In genomic region chr3:184156522-184156955, GRCh38 we compare ENCODE assay signal across 8 cellular contexts. TPM values are rescaled to one million over a fixed set of nuclear protein-coding genes. Genes with fewer than 3 reads are reported as not detected.
A peak's percentile ranks its signal among the peaks of the same experiment; 100 is the strongest.
DNase-seq lines count a peak whose midpoint lies in the region; ATAC-seq and TF ChIP-seq lines count a peak whose summit lies in the region.

No MANE protein-coding gene starts in this region.

- H2BK12ac ChIP-seq in trophoblast cell (ENCODE audit: low read length): peak overlapping the region; percentile 7

- H3K27me3 ChIP-seq in adrenal gland (no peaks in the 10 kb centered on the region), left ventricle myocardium inferior (ENCODE audit: low read depth) (no peaks in the 10 kb centered on the region), trophoblast cell (ENCODE audit: insufficient read depth, low read length) (no peaks in the 10 kb centered on the region)

- ATAC-seq in GM18861 (IDR thresholded peaks at IDR 0.05; ENCODE audit: unreplicated experiment): no peak

- peak overlapping the region; percentile 96 for H3K9ac ChIP-seq in trophoblast cell (ENCODE audit: low read length)

- H3K23ac ChIP-seq in trophoblast cell (ENCODE audit: low read length): no peak overlapping the region

- H3K27ac ChIP-seq in adrenal gland: peak overlapping the region in 4 of 5 donors; percentile 76 to 95 (median 88)
- H3K27ac ChIP-seq in left ventricle myocardium inferior (replicated peaks): peak overlapping the region; percentile 95
- peak overlapping the region; percentile 97 for H3K27ac ChIP-seq in trophoblast cell (ENCODE audit: low read depth, low read length)

- peak overlapping the region; percentile 91 for H3K4ac ChIP-seq in trophoblast cell (ENCODE audit: low read depth, low read length)

- H4K12ac ChIP-seq in trophoblast cell (ENCODE audit: low read depth, low read length): peak overlapping the region; percentile 18

- H3K14ac ChIP-seq in trophoblast cell (ENCODE audit: low read length): peak overlapping the region; percentile 98

- peak overlapping the region; percentile 80 for H3K18ac ChIP-seq in trophoblast cell (ENCODE audit: low read length)

- H3K4me1 Mint-ChIP-seq in Calu3 (ENCODE audit: low read depth, unreplicated experiment) (peaks cover 28% of the 10 kb centered on the region), IgD-negative memory B cell (peaks cover 15 to 33% (median 29%) of the 10 kb centered on the region in 3 donors)

- TF ChIP-seq CTCF in Calu3 (IDR thresholded peaks at IDR 0.05; ENCODE audit: unreplicated experiment) (no peak), adrenal gland (IDR thresholded peaks at IDR 0.05) (no peak), left ventricle myocardium inferior (IDR thresholded peaks at IDR 0.05; ENCODE audit: borderline replicate concordance) (no peak)

- CTCF ChIA-PET in Calu3 (lab: Charles Lee): interaction anchor here (0.5 to 1.6 kb wide), 8 partner anchors 11 to 270 kb away, joined by 3 to 8 read pairs (median 4); partner anchors contain the start of gene EIF2B5

- peak overlapping the region; percentile 97 for H2BK120ac ChIP-seq in trophoblast cell (ENCODE audit: insufficient read depth, low read length, poor library complexity)

- H3K4me3 Mint-ChIP-seq in Calu3 (ENCODE audit: low read depth, unreplicated experiment) (peak overlapping the region; percentile 99), IgD-negative memory B cell (peak overlapping the region; percentile 85 to 97 (median 97))

- H3K9me3 ChIP-seq in adrenal gland (replicated peaks in 1 of 3): no peaks in the 10 kb centered on the region
- H3K9me3 ChIP-seq in left ventricle myocardium inferior (replicated peaks): no peaks in the 10 kb centered on the region
- H3K9me3 ChIP-seq in trophoblast cell (ENCODE audit: insufficient read depth, low read depth, low read length): no peaks in the 10 kb centered on the region

- H2AK5ac ChIP-seq in trophoblast cell (ENCODE audit: low read length): peak overlapping the region; percentile 1

- peak overlapping the region; percentile 95 for H4K8ac ChIP-seq in trophoblast cell (ENCODE audit: low read depth, low read length)

- H3K4me2 ChIP-seq in trophoblast cell (ENCODE audit: low read length): peak overlapping the region; percentile 87

- H2BK5ac ChIP-seq in trophoblast cell (ENCODE audit: low read depth, low read length, poor library complexity): peak overlapping the region; percentile 98

- H2AFZ ChIP-seq in trophoblast cell (ENCODE audit: insufficient read depth, low read length, poor library complexity): peak overlapping the region; percentile 40

- 0 to 2% (median 0%) methylated on average over 6 of the region's 6 CpGs; no CpG with 5 or more reads in 1 of the 4 donors for WGBS in adrenal gland, 4 donors
- WGBS in trophoblast cell (ENCODE audit: extremely low coverage, insufficient coverage, insufficient read length): no CpG with 5 or more reads among the region's 6 CpGs

- H3K27ac Mint-ChIP-seq in Calu3 (ENCODE audit: unreplicated experiment) (peak overlapping the region; percentile 90), IgD-negative memory B cell (peak overlapping the region in 2 of 3 donors; percentile 85 to 92)

- peaks cover 35% of the 10 kb centered on the region for H3K79me1 ChIP-seq in trophoblast cell (ENCODE audit: low read length)

- DNase-seq in Calu3 (peak; percentile 16), adrenal gland (peak; percentile 50 to 73 (median 58)), left ventricle myocardium inferior (peak; percentile 75), trophoblast cell (peak; percentile 20 to 27), NCI-H187 treated with DMSO at 0.1 percent for 48 hours (lab: John Stamatoyannopoulos, UW) (no peak), middle frontal gyrus (ENCODE audit: extremely low spot score, low spot score) (no peak)

- H3K36me3 ChIP-seq in adrenal gland (replicated peaks in 1 of 2) (no peaks in the 10 kb centered on the region), left ventricle myocardium inferior (no peaks in the 10 kb centered on the region), trophoblast cell (ENCODE audit: control insufficient read depth in 1 of 2, insufficient read depth in 2 of 2, low read length in 2 of 2) (peaks cover 0 to 4% of the 10 kb centered on the region in 2 experiments)

- H3K4me1 ChIP-seq in adrenal gland (replicated peaks in 1 of 2) (peaks cover 39 to 48% of the 10 kb centered on the region in 2 donors), left ventricle myocardium inferior (peaks cover 85% of the 10 kb centered on the region), trophoblast cell (ENCODE audit: control insufficient read depth in 1 of 2, insufficient read depth in 2 of 2, low read length in 2 of 2) (peaks cover 7 to 22% of the 10 kb centered on the region in 2 experiments)

- peaks cover 34% of the 10 kb centered on the region for H3K79me2 ChIP-seq in trophoblast cell (ENCODE audit: control insufficient read depth, insufficient read depth, low read length, poor library complexity)

- peak overlapping the region; percentile 72 to 98 (median 84) for H3K4me3 ChIP-seq in adrenal gland
- peak overlapping the region; percentile 99 for H3K4me3 ChIP-seq in left ventricle myocardium inferior
- peak overlapping the region; percentile 97 for H3K4me3 ChIP-seq in trophoblast cell (ENCODE audit: low read depth, low read length)

- peak overlapping the region; percentile 98 for H4K91ac ChIP-seq in trophoblast cell (ENCODE audit: low read depth, low read length)

- no peak for TF ChIP-seq POLR2A in adrenal gland (IDR thresholded peaks at IDR 0.05)

- intact Hi-C loops in Calu3 (cut with micrococcal nuclease; ENCODE audit: unreplicated experiment) (no loop called here), adrenal gland (cut with DNase I) (no loop called here), left ventricle myocardium inferior (cut with micrococcal nuclease) (no loop called here)

- H3K36me3 Mint-ChIP-seq in Calu3 (ENCODE audit: insufficient read depth, unreplicated experiment) (peaks cover 35% of the 10 kb centered on the region), IgD-negative memory B cell (peaks cover 2% of the 10 kb centered on the region)

- no TSS peak for BruUV-seq in Calu3 (replicated peaks; lab: Mats Ljungman, UMichigan)

- H3K27me3 Mint-ChIP-seq in Calu3 (ENCODE audit: unreplicated experiment) (no peaks in the 10 kb centered on the region), IgD-negative memory B cell (no peaks in the 10 kb centered on the region)

- H3K9me3 Mint-ChIP-seq in Calu3 (ENCODE audit: low read depth, unreplicated experiment) (no peaks in the 10 kb centered on the region), IgD-negative memory B cell (no peaks in the 10 kb centered on the region)

RNA-seq across cellular contexts. Expression of gene DVL3, which starts 1.4 kb away (rescaled TPM):
- total RNA-seq in Calu3 (2022): 105 and 106 TPM in 2 replicates
- polyA plus RNA-seq in IgD-negative memory B cell: 6.4 TPM
- 10 to 100 TPM; 39.4 to 94.1 (median 65.6) TPM for total RNA-seq in adrenal gland
- 10 to 100 TPM; 45.8 to 92.9 (median 69.8) TPM for polyA plus RNA-seq in adrenal gland
- 63.5 TPM for total RNA-seq in left ventricle myocardium inferior
- polyA plus RNA-seq in trophoblast cell (2013): 158 and 169 TPM in 2 replicates

RNA-seq across cellular contexts. Expression of gene AP2M1, which starts 18.1 kb away (rescaled TPM):
- total RNA-seq in Calu3 (2022): 394 and 401 TPM in 2 replicates
- polyA plus RNA-seq in IgD-negative memory B cell: 249 TPM
- total RNA-seq in adrenal gland: 100 to 1,000 TPM; 305 to 700 (median 595) TPM
- 100 to 1,000 TPM; 250 to 882 (median 362) TPM for polyA plus RNA-seq in adrenal gland
- 336 TPM for total RNA-seq in left ventricle myocardium inferior
- polyA plus RNA-seq in trophoblast cell (2013): 392 and 402 TPM in 2 replicates

RNA-seq across cellular contexts. Expression of gene EIF2B5, which starts 21.4 kb away (rescaled TPM):
- total RNA-seq in Calu3 (2022) (79.6 and 87.9 TPM in 2 replicates), adrenal gland (10 to 100 TPM; 19.1 to 44.2 (median 38.0) TPM), left ventricle myocardium inferior (32.1 TPM)
- polyA plus RNA-seq in IgD-negative memory B cell (44.5 TPM), adrenal gland (10 to 100 TPM; 45.9 to 56.1 (median 49.0) TPM)
- polyA plus RNA-seq in trophoblast cell (2013): 29.4 and 31.2 TPM in 2 replicates

RNA-seq across cellular contexts. Expression of gene ABCF3, which starts 29.5 kb away (rescaled TPM):
- total RNA-seq in Calu3 (2022) (114 and 116 TPM in 2 replicates), adrenal gland (100 to 1,000 TPM; 123 to 292 (median 182) TPM), left ventricle myocardium inferior (70.2 TPM)
- polyA plus RNA-seq in IgD-negative memory B cell (49.1 TPM), adrenal gland (100 to 1,000 TPM; 189 to 353 (median 289) TPM)
- polyA plus RNA-seq in trophoblast cell (2013): 31.9 and 32.0 TPM in 2 replicates

RNA-seq across cellular contexts. Expression of gene HTR3E, which starts 59.7 kb away (rescaled TPM):
- total RNA-seq in Calu3 (2022) (not detected in 2 replicates), adrenal gland (not detected), left ventricle myocardium inferior (not detected)
- polyA plus RNA-seq in IgD-negative memory B cell (not detected), adrenal gland (not detected)
- not detected in 2 replicates for polyA plus RNA-seq in trophoblast cell (2013)

Comparison
In these comparisons a context has a peak if more than half of its experiments do, and no peak if none do; other contexts are left out.
1. DNase-seq: peak in Calu3 (single experiment), adrenal gland (7 of 7), left ventricle myocardium inferior (single experiment) and trophoblast cell (2 of 2); none in NCI-H187 treated with DMSO at 0.1 percent for 48 hours (single experiment) and middle frontal gyrus (single experiment).
2. Peak in every context shown above with its lines, with median percentiles within 50 percentile points of each other: H3K27ac ChIP-seq and H3K4me3 ChIP-seq.